18 cellular contexts compared by ENCODE assay signal in genomic region chr5:123007292-123007691, GRCh38. TPM values are rescaled to one million over a fixed set of nuclear protein-coding genes. Genes with fewer than 3 reads are reported as not detected.
DNase-seq lines count a peak whose midpoint lies in the region; ATAC-seq and TF ChIP-seq lines count a peak whose summit lies in the region.
"Had no signal": no experiment of that assay in that cellular context is flagged by ENCODE, and none has a peak within 500 bp of the region (broad histone marks: within the 10 kb centered on the region; RNA-seq: fewer than 3 reads in every experiment).

No MANE protein-coding gene starts in this region.

- no peak overlapping the region for H3K9ac ChIP-seq in neural progenitor cell
- no peak overlapping the region for H3K9ac ChIP-seq in smooth muscle cell (ENCODE audit: low read depth)

- H3K9me3 ChIP-seq in WERI-Rb-1 (ENCODE audit: severe bottlenecking) (no peaks in the 10 kb centered on the region), hepatocyte (ENCODE audit: low read depth) (no peaks in the 10 kb centered on the region), neural progenitor cell (ENCODE audit: low read depth) (no peaks in the 10 kb centered on the region), smooth muscle cell (replicated peaks; ENCODE audit: low read depth) (no peaks in the 10 kb centered on the region)
- H3K9me3 ChIP-seq: Peyer's patch had no signal

- H3K4me1 Mint-ChIP-seq in GM23338 = peaks cover 9% of the 10 kb centered on the region; the same call in 2 of the 3 replicates
- peaks cover 8% of the 10 kb centered on the region for H3K4me1 Mint-ChIP-seq in neural progenitor cell
- H3K4me1 Mint-ChIP-seq: CD8-positive, alpha-beta memory T cell had no signal

- peak; percentile 61 for ATAC-seq in GM23338

- H3K27me3 ChIP-seq in GM23338 (ENCODE audit: insufficient read depth) = no peaks in the 10 kb centered on the region
- H3K27me3 ChIP-seq in WERI-Rb-1 (ENCODE audit: insufficient read depth, low read depth, severe bottlenecking) = no peaks in the 10 kb centered on the region
- no peaks in the 10 kb centered on the region for H3K27me3 ChIP-seq in hepatocyte
- H3K27me3 ChIP-seq in neural progenitor cell = no peaks in the 10 kb centered on the region
- H3K27me3 ChIP-seq in smooth muscle cell (ENCODE audit: low read depth) = no peaks in the 10 kb centered on the region
- H3K27me3 ChIP-seq: Peyer's patch had no signal

- 79% methylated on average over 5 of the region's 5 CpGs for WGBS in hepatocyte (ENCODE audit: low lambda C conversion rate, missing lambda C conversion rate)
- 46% methylated on average over 5 of the region's 5 CpGs for WGBS in smooth muscle cell (ENCODE audit: low lambda C conversion rate)

- H3K27me3 Mint-ChIP-seq in GM23338 (ENCODE audit: insufficient read depth, low read depth, poor library complexity) (peaks cover 2% of the 10 kb centered on the region), neural progenitor cell (ENCODE audit: insufficient read depth, low read depth) (peaks cover 2% of the 10 kb centered on the region)
- H3K27me3 Mint-ChIP-seq: CD8-positive, alpha-beta memory T cell had no signal

- H3K9me2 ChIP-seq in GM23338 (ENCODE audit: insufficient read depth) (no peaks in the 10 kb centered on the region), hepatocyte (replicated peaks; ENCODE audit: insufficient read depth) (no peaks in the 10 kb centered on the region)

- H3K4me2 ChIP-seq in GM23338 = peak overlapping the region; percentile 44; the same call in 1 of the 2 replicates
- no peak overlapping the region for H3K4me2 ChIP-seq in hepatocyte
- H3K4me2 ChIP-seq in neural progenitor cell = no peak overlapping the region
- no peak overlapping the region for H3K4me2 ChIP-seq in smooth muscle cell

- no peak overlapping the region for H3K4me3 ChIP-seq in GM23338
- no peak overlapping the region for H3K4me3 ChIP-seq in WERI-Rb-1 (ENCODE audit: low read depth, low read length)
- no peak overlapping the region for H3K4me3 ChIP-seq in hepatocyte
- no peak overlapping the region for H3K4me3 ChIP-seq in neural progenitor cell
- H3K4me3 ChIP-seq in smooth muscle cell = no peak overlapping the region
- H3K4me3 ChIP-seq: Peyer's patch had no signal

- no peaks in the 10 kb centered on the region for H3K36me3 ChIP-seq in GM23338 (ENCODE audit: insufficient read depth)
- H3K36me3 ChIP-seq in WERI-Rb-1 = no peaks in the 10 kb centered on the region
- no peaks in the 10 kb centered on the region for H3K36me3 ChIP-seq in hepatocyte (replicated peaks; ENCODE audit: insufficient read depth, low read depth)
- no peaks in the 10 kb centered on the region for H3K36me3 ChIP-seq in neural progenitor cell
- no peaks in the 10 kb centered on the region for H3K36me3 ChIP-seq in smooth muscle cell (ENCODE audit: low read depth)

- H3K27ac Mint-ChIP-seq in GM23338 (no peak overlapping the region), neural progenitor cell (no peak overlapping the region)
- H3K27ac Mint-ChIP-seq: CD8-positive, alpha-beta memory T cell had no signal

- H3K4me1 ChIP-seq in GM23338 (ENCODE audit: insufficient read depth) = peaks cover 13% of the 10 kb centered on the region; the same call in 1 of the 2 replicates
- no peaks in the 10 kb centered on the region for H3K4me1 ChIP-seq in hepatocyte (ENCODE audit: insufficient read depth)
- no peaks in the 10 kb centered on the region for H3K4me1 ChIP-seq in neural progenitor cell
- H3K4me1 ChIP-seq in smooth muscle cell (ENCODE audit: low read depth) = no peaks in the 10 kb centered on the region
- H3K4me1 ChIP-seq: Peyer's patch had no signal

- H3K4me3 Mint-ChIP-seq in GM23338 (no peak overlapping the region), neural progenitor cell (no peak overlapping the region)
- H3K4me3 Mint-ChIP-seq: CD8-positive, alpha-beta memory T cell had no signal

- H3K36me3 Mint-ChIP-seq in GM23338 (ENCODE audit: low read depth) = no peaks in the 10 kb centered on the region
- peaks cover 4% of the 10 kb centered on the region for H3K36me3 Mint-ChIP-seq in neural progenitor cell

- no peaks in the 10 kb centered on the region for H3K9me3 Mint-ChIP-seq in GM23338
- no peaks in the 10 kb centered on the region for H3K9me3 Mint-ChIP-seq in neural progenitor cell
- H3K9me3 Mint-ChIP-seq: CD8-positive, alpha-beta memory T cell had no signal

- peak overlapping the region; percentile 18; the same call in 1 of the 2 replicates for H3K27ac ChIP-seq in GM23338 (ENCODE audit: low read depth)
- no peak overlapping the region for H3K27ac ChIP-seq in WERI-Rb-1
- H3K27ac ChIP-seq in hepatocyte = no peak overlapping the region
- no peak overlapping the region for H3K27ac ChIP-seq in neural progenitor cell
- H3K27ac ChIP-seq in smooth muscle cell (ENCODE audit: low read depth) = no peak overlapping the region
- H3K27ac ChIP-seq: C4-2B, Peyer's patch had no signal

- H3F3A ChIP-seq in GM23338 (replicated peaks; ENCODE audit: low read depth) = no peaks in the 10 kb centered on the region
- no peaks in the 10 kb centered on the region for H3F3A ChIP-seq in neural progenitor cell (ENCODE audit: low read depth)
- H3F3A ChIP-seq in smooth muscle cell (ENCODE audit: low read depth) = no peaks in the 10 kb centered on the region

- H2AFZ ChIP-seq in GM23338 (no peak overlapping the region), hepatocyte (no peak overlapping the region), neural progenitor cell (replicated peaks) (no peak overlapping the region), smooth muscle cell (ENCODE audit: low read depth) (no peak overlapping the region)

- H4K20me1 ChIP-seq in GM23338 (replicated peaks; ENCODE audit: insufficient read depth) = no peaks in the 10 kb centered on the region
- H4K20me1 ChIP-seq in hepatocyte (ENCODE audit: insufficient read depth, poor library complexity, severe bottlenecking) = no peaks in the 10 kb centered on the region
- H4K20me1 ChIP-seq in neural progenitor cell (ENCODE audit: low read depth) = no peaks in the 10 kb centered on the region
- H4K20me1 ChIP-seq in smooth muscle cell (ENCODE audit: low read depth) = no peaks in the 10 kb centered on the region

- peak; percentile 17 for DNase-seq in GM23338 (ENCODE audit: low spot score)
- peak; percentile 11 for DNase-seq in WERI-Rb-1
- DNase-seq in hepatocyte (ENCODE audit: low spot score) = peak; percentile 16
- peak; percentile 15 for DNase-seq in neural progenitor cell (ENCODE audit: low spot score)
- DNase-seq in G401 (ENCODE audit: low spot score) = no peak
- DNase-seq in GM03348 (ENCODE audit: low spot score) = no peak
- no peak for DNase-seq in smooth muscle cell (lab: John Stamatoyannopoulos, UW; ENCODE audit: unreplicated experiment)
- DNase-seq: Calu3; CD8-positive, alpha-beta memory T cell; DMS153; Karpas-422; NCI-H1694 treated with DMSO at 0.1 percent for 48 hours; NCI-H2107; NCI-H226; NCI-H524; Peyer's patch had no signal

- TF ChIP-seq CTCF in GM23338 (conservative IDR thresholded peaks at IDR 0.05; ENCODE audit: low read depth in 2 of 2) (no peak), WERI-Rb-1 (IDR thresholded peaks at IDR 0.05; ENCODE audit: low read depth, low read length) (no peak), hepatocyte (IDR thresholded peaks at IDR 0.05; ENCODE audit: poor library complexity) (no peak), neural progenitor cell (IDR thresholded peaks at IDR 0.05) (no peak), smooth muscle cell (IDR thresholded peaks at IDR 0.05; ENCODE audit: borderline replicate concordance, insufficient read depth, poor library complexity, severe bottlenecking) (no peak)

- in situ Hi-C loops in G401 (cut with HindIII; ENCODE audit: low sequenced_read_pairs) = no loop called here

- H3K79me2 ChIP-seq in GM23338 (replicated peaks; ENCODE audit: insufficient read depth) (no peaks in the 10 kb centered on the region), hepatocyte (no peaks in the 10 kb centered on the region), neural progenitor cell (ENCODE audit: low read depth) (no peaks in the 10 kb centered on the region), smooth muscle cell (ENCODE audit: low read depth) (no peaks in the 10 kb centered on the region)

TF ChIP-seq in GM23338, 12 proteins besides CTCF, POLR2A, EP300 and RAD21:
- no peak for TF ChIP-seq ETS1 (IDR thresholded peaks at IDR 0.05)
- no peak for TF ChIP-seq ZNF114 (CRISPR knock-in tag; IDR thresholded peaks at IDR 0.05)
- no peak for TF ChIP-seq EZH2phosphoT487 (IDR thresholded peaks at IDR 0.05; ENCODE audit: unreplicated experiment)
- TF ChIP-seq ZNF331 (CRISPR knock-in tag; IDR thresholded peaks at IDR 0.05; ENCODE audit: low read depth) = no peak
- TF ChIP-seq JUNB (IDR thresholded peaks at IDR 0.05; ENCODE audit: unreplicated experiment) = no peak

RNA-seq across cellular contexts. Expression of gene PPIC, which starts 29.2 kb away (rescaled TPM):
- 13.9 and 21.3 TPM in 2 replicates for total RNA-seq in GM23338 (2014; rRNA removed; shearing (Covaris generic))
- polyA plus RNA-seq in GM23338 (2016; fragmentation: Nextera tagmentation; extraction: Ambion mirVana) (19.9 and 21.0 TPM in 2 replicates), hepatocyte (233 and 249 TPM in 2 replicates), smooth muscle cell (300 and 331 TPM in 2 replicates)
- total RNA-seq in hepatocyte (80.4 and 91.0 TPM in 2 replicates), neural progenitor cell (ENCODE audit: low replicate concordance) (0.53 TPM in 1 of 2 replicates, not detected in the other), smooth muscle cell (119 and 145 TPM in 2 replicates)
- total RNA-seq in G401 (2014; rRNA removed; shearing (Covaris generic)) = 2.3 and 4.1 TPM in 2 replicates
- total RNA-seq: CD8-positive, alpha-beta memory T cell; OCI-LY7 had no signal
- polyA plus RNA-seq: CD8-positive, alpha-beta memory T cell had no signal

Comparison
In these comparisons a context has a peak if more than half of its experiments do, and no peak if none do; other contexts are left out.
1. DNase-seq: peak in GM23338 (single experiment), WERI-Rb-1 (single experiment), hepatocyte (single experiment) and neural progenitor cell (single experiment); none in G401 (single experiment), GM03348 (single experiment) and smooth muscle cell (single experiment).